ENCODE assay signal across 23 cellular contexts in the genomic region with DNA sequence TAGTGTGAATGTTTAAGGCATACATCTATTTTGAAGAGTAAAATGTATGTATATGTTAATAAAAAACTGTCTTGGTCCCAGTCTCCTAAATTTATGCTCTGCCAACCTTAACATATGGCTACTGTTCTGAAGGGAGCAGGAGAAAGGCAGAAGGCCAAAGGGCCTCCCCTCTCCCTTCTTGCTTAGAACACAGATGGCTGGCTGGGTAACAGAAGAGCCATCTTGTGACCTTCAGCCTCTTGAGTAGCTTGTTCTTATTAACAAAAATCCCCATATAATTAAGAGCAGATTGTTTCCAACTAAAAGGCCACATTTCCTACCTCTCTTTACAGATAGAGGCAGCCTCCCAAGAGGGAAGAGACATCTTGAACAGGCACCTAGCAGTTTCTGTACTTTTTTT. TPM values are rescaled to one million over a fixed set of nuclear protein-coding genes. Genes with fewer than 3 reads are reported as not detected.
DNase-seq lines count a peak whose midpoint lies in the region; ATAC-seq and TF ChIP-seq lines count a peak whose summit lies in the region.
"Had no signal": no experiment of that assay in that cellular context is flagged by ENCODE, and none has a peak within 500 bp of the region (broad histone marks: within the 10 kb centered on the region; RNA-seq: fewer than 3 reads in every experiment).

No MANE protein-coding gene starts in this region.

- no peaks in the 10 kb centered on the region for H3K27me3 ChIP-seq in CD4-positive, alpha-beta T cell (ENCODE audit: control insufficient read depth, insufficient read depth, low read length)
- H3K27me3 ChIP-seq in PC-9 (ENCODE audit: insufficient read depth, low read depth): no peaks in the 10 kb centered on the region
- H3K27me3 ChIP-seq: body of pancreas, ovary, right atrium auricular region, stomach, tibial nerve had no signal

- no peaks in the 10 kb centered on the region for H3K36me3 ChIP-seq in PC-9 (ENCODE audit: low read depth)
- H3K36me3 ChIP-seq: ovary, right atrium auricular region, stomach, tibial nerve had no signal

- H2AFZ ChIP-seq in PC-9: no peak overlapping the region

- H3K4me3 ChIP-seq in PC-9: no peak overlapping the region
- H3K4me3 ChIP-seq: body of pancreas, ovary, right atrium auricular region, stomach, tibial nerve had no signal

- H3K4me3 Mint-ChIP-seq in CD4-positive, alpha-beta T cell: no peak overlapping the region
- H3K4me3 Mint-ChIP-seq: activated CD4-positive, alpha-beta T cell treated with anti-CD3 and anti-CD28 coated beads for 36 hours; activated naive CD8-positive, alpha-beta T cell treated with anti-CD3 and anti-CD28 coated beads, Interleukin-2, amount 10 ng/mL, durations not matched to agents 7 days and 5 days had no signal

- no peaks in the 10 kb centered on the region for H3K9me3 ChIP-seq in CD4-positive, alpha-beta T cell (ENCODE audit: control insufficient read depth, low read length)
- no peaks in the 10 kb centered on the region for H3K9me3 ChIP-seq in PC-9 (ENCODE audit: insufficient read depth, low read depth)
- H3K9me3 ChIP-seq: body of pancreas, ovary, right atrium auricular region, stomach, tibial nerve had no signal

- peaks cover 9% of the 10 kb centered on the region for H3K36me3 Mint-ChIP-seq in CD4-positive, alpha-beta T cell (ENCODE audit: low read depth)

- H3K27me3 Mint-ChIP-seq in CD4-positive, alpha-beta T cell: no peaks in the 10 kb centered on the region
- H3K27me3 Mint-ChIP-seq: activated CD4-positive, alpha-beta T cell treated with anti-CD3 and anti-CD28 coated beads for 36 hours; activated naive CD8-positive, alpha-beta T cell treated with anti-CD3 and anti-CD28 coated beads, Interleukin-2, amount 10 ng/mL, durations not matched to agents 7 days and 5 days had no signal

- CTCF ChIA-PET in CD4-positive, alpha-beta T cell (lab: Charles Lee): interaction anchor here (0.6 to 1.8 kb wide), 2 partner anchors 9 to 1016 kb away, joined by 3 to 4 read pairs; no protein-coding TSS in a partner anchor
- CTCF ChIA-PET in PC-9 (lab: Charles Lee): no interaction called here

- H3K4me1 Mint-ChIP-seq in CD4-positive, alpha-beta T cell (ENCODE audit: low read depth): peaks cover 68% of the 10 kb centered on the region
- H3K4me1 Mint-ChIP-seq: activated naive CD8-positive, alpha-beta T cell treated with anti-CD3 and anti-CD28 coated beads, Interleukin-2, amount 10 ng/mL, durations not matched to agents 7 days and 5 days had no signal

- no peak overlapping the region for H3K27ac ChIP-seq in CD4-positive, alpha-beta T cell (ENCODE audit: low read depth, low read length)
- H3K27ac ChIP-seq in PC-9: 0 out of 2 replicates have a peak overlapping the region, but pooled peaks have one; percentile 9
- H3K27ac ChIP-seq: body of pancreas, ovary, right atrium auricular region, stomach, tibial nerve had no signal

- no peak for DNase-seq in CD4-positive, alpha-beta T cell
- peak; percentile 86 for DNase-seq in G401 (ENCODE audit: low spot score)
- DNase-seq in PC-9: no peak
- DNase-seq in fibroblast of gingiva (ENCODE audit: low read depth): peak; percentile 16
- DNase-seq in NCI-H2107 treated with DMSO at 0.1 percent for 48 hours (lab: John Stamatoyannopoulos, UW; ENCODE audit: unreplicated experiment): no peak
- no peak for DNase-seq in NCI-H774 (lab: John Stamatoyannopoulos, UW)
- DNase-seq: activated CD4-positive, alpha-beta T cell treated with anti-CD3 and anti-CD28 coated beads for 36 hours; activated naive CD8-positive, alpha-beta T cell treated with anti-CD3 and anti-CD28 coated beads, Interleukin-2, amount 10 ng/mL, durations not matched to agents 7 days and 5 days; body of pancreas; DND-41; effector CD8-positive, alpha-beta T cell; mesenchymal stem cell; NCI-H1048; NCI-H2029 treated with DMSO at 0.1 percent for 48 hours; NCI-H526 treated with DMSO at 0.1 percent for 48 hours; OCI-M1; ovary; SHP77; stomach had no signal

- H3K79me2 ChIP-seq in PC-9 (ENCODE audit: low read depth): no peaks in the 10 kb centered on the region

- no peak overlapping the region for H3K4me2 ChIP-seq in PC-9

- ATAC-seq in CD4-positive, alpha-beta T cell (ENCODE audit: poor library complexity): no peak
- ATAC-seq in HG02678 (IDR thresholded peaks at IDR 0.05; ENCODE audit: unreplicated experiment): no peak
- ATAC-seq: activated CD4-positive, alpha-beta T cell treated with anti-CD3 and anti-CD28 coated beads for 36 hours; esophagus mucosa had no signal

- in situ Hi-C loops in G401 (cut with HindIII; ENCODE audit: low sequenced_read_pairs): no loop called here

- no peaks in the 10 kb centered on the region for H3K9me3 Mint-ChIP-seq in CD4-positive, alpha-beta T cell
- H3K9me3 Mint-ChIP-seq: activated naive CD8-positive, alpha-beta T cell treated with anti-CD3 and anti-CD28 coated beads, Interleukin-2, amount 10 ng/mL, durations not matched to agents 7 days and 5 days had no signal

- no peak for TF ChIP-seq CTCF in CD4-positive, alpha-beta T cell (IDR thresholded peaks at IDR 0.05)
- no peak for TF ChIP-seq CTCF in PC-9 (conservative IDR thresholded peaks at IDR 0.05)

- no peaks in the 10 kb centered on the region for H3K4me1 ChIP-seq in PC-9 (replicated peaks; ENCODE audit: insufficient read depth)

- no peaks in the 10 kb centered on the region for H3F3A ChIP-seq in PC-9 (ENCODE audit: insufficient read depth, low read depth)

- POLR2A ChIA-PET in CD4-positive, alpha-beta T cell (lab: Charles Lee): no interaction called here
- POLR2A ChIA-PET in PC-9 (lab: Charles Lee; ENCODE audit: unreplicated experiment): no interaction called here

- intact Hi-C loops in CD4-positive, alpha-beta T cell (cut with DNase I, micrococcal nuclease): no loop called here
- intact Hi-C loops in PC-9 (cut with micrococcal nuclease; ENCODE audit: unreplicated experiment): no loop called here

- peak overlapping the region; percentile 19 for H3K27ac Mint-ChIP-seq in CD4-positive, alpha-beta T cell
- H3K27ac Mint-ChIP-seq: activated CD4-positive, alpha-beta T cell treated with anti-CD3 and anti-CD28 coated beads for 36 hours; activated naive CD8-positive, alpha-beta T cell treated with anti-CD3 and anti-CD28 coated beads, Interleukin-2, amount 10 ng/mL, durations not matched to agents 7 days and 5 days had no signal

- no peaks in the 10 kb centered on the region for H3K9me2 ChIP-seq in PC-9 (ENCODE audit: insufficient read depth)

- H4K20me1 ChIP-seq in PC-9 (ENCODE audit: insufficient read depth): no peaks in the 10 kb centered on the region

- BruUV-seq in PC-9 (replicated peaks; lab: Mats Ljungman, UMichigan): no TSS peak

RNA-seq across cellular contexts. Expression of a gene that starts 36.1 kb away (rescaled TPM):
- total RNA-seq in CD4-positive, alpha-beta T cell: 100 to 1,000 TPM; 138 to 145 TPM
- 25.2 and 39.4 TPM in 2 replicates for total RNA-seq in G401 (2014; rRNA removed; shearing (Covaris generic))
- total RNA-seq in PC-9 (2021): 36.0 and 42.2 TPM in 2 replicates

Comparison
In these comparisons a context has a peak if more than half of its experiments do, and no peak if none do; other contexts are left out.
1. DNase-seq: peak in G401 (single experiment) and fibroblast of gingiva (single experiment); none in CD4-positive, alpha-beta T cell (0 of 10), PC-9 (0 of 2), NCI-H2107 treated with DMSO at 0.1 percent for 48 hours (single experiment) and NCI-H774 (single experiment).